2 cellular contexts compared by ENCODE assay signal in the genomic region with DNA sequence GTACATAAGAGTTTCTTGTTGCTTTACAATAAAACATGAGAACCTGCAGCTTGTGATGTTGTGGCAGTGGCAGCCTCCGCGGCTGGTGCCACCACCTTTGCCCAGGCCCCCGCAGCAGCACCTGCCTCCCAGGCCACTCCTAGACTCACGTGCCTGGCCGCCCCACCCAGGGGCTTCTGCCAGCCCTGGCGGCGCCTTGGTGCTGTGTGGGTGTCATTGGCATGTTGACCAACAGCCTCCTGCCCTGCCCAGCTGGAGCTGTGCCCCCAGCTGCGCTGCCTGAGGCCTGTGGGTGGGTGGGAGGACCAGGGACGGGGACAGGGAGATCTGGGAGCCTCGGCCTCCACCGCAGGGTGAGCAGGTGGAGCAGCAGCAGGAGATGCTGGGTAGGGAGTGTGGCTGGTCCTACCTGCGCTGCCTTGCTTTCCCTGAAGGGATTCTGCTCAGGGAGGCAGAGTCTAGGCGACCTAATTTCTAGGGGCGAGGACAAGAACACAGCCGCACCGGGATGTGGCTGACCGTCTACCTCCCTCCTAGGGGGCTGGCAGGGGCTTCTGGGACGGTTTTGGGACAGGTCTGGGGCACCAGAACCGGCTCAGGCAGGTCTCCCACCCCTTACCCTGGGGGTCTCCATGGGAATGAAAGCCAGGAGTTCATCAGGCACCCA.
TF ChIP-seq lines count a peak whose summit lies in the region.

No MANE protein-coding gene starts in this region.

TF ChIP-seq in A549, 52 proteins besides CTCF, POLR2A, EP300 and RAD21:
- TF ChIP-seq HOXB13 (CRISPR knock-in tag; IDR thresholded peaks at IDR 0.05; ENCODE audit: low read depth) (no peak), GATA3 (IDR thresholded peaks at IDR 0.05; ENCODE audit: borderline replicate concordance) (no peak), ZFP36 (IDR thresholded peaks at IDR 0.05; ENCODE audit: borderline replicate concordance, partially characterized antibody) (no peak)
- TF ChIP-seq, protein P1, sequence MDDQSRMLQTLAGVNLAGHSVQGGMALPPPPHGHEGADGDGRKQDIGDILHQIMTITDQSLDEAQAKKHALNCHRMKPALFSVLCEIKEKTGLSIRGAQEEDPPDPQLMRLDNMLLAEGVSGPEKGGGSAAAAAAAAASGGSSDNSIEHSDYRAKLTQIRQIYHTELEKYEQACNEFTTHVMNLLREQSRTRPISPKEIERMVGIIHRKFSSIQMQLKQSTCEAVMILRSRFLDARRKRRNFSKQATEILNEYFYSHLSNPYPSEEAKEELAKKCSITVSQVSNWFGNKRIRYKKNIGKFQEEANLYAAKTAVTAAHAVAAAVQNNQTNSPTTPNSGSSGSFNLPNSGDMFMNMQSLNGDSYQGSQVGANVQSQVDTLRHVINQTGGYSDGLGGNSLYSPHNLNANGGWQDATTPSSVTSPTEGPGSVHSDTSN (IDR thresholded peaks at IDR 0.05), result peak; percentile 26; the same call in 1 of the 2 replicates
- TF ChIP-seq, protein P2, sequence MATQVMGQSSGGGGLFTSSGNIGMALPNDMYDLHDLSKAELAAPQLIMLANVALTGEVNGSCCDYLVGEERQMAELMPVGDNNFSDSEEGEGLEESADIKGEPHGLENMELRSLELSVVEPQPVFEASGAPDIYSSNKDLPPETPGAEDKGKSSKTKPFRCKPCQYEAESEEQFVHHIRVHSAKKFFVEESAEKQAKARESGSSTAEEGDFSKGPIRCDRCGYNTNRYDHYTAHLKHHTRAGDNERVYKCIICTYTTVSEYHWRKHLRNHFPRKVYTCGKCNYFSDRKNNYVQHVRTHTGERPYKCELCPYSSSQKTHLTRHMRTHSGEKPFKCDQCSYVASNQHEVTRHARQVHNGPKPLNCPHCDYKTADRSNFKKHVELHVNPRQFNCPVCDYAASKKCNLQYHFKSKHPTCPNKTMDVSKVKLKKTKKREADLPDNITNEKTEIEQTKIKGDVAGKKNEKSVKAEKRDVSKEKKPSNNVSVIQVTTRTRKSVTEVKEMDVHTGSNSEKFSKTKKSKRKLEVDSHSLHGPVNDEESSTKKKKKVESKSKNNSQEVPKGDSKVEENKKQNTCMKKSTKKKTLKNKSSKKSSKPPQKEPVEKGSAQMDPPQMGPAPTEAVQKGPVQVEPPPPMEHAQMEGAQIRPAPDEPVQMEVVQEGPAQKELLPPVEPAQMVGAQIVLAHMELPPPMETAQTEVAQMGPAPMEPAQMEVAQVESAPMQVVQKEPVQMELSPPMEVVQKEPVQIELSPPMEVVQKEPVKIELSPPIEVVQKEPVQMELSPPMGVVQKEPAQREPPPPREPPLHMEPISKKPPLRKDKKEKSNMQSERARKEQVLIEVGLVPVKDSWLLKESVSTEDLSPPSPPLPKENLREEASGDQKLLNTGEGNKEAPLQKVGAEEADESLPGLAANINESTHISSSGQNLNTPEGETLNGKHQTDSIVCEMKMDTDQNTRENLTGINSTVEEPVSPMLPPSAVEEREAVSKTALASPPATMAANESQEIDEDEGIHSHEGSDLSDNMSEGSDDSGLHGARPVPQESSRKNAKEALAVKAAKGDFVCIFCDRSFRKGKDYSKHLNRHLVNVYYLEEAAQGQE (IDR thresholded peaks at IDR 0.05), result no peak

TF ChIP-seq in HEK293, 187 proteins besides CTCF, POLR2A, EP300 and RAD21 (continued from another document):
- TF ChIP-seq GLIS2 (tag by site-specific recombination; IDR thresholded peaks at IDR 0.05) (peak; percentile 35; the same call in 1 of the 2 replicates), GLIS1 (tag by site-specific recombination; IDR thresholded peaks at IDR 0.05) (0 out of 2 replicates have a peak, but pooled peaks have one; percentile 7), ZNF239 (tag by site-specific recombination; IDR thresholded peaks at IDR 0.05) (no peak), EGR2 (tag by site-specific recombination; IDR thresholded peaks at IDR 0.05; ENCODE audit: low read depth) (peak; percentile 34; the same call in 1 of the 2 replicates), ZNF335 (tag by site-specific recombination; conservative IDR thresholded peaks at IDR 0.05) (peak; percentile 70), ZFHX2 (tag by site-specific recombination; conservative IDR thresholded peaks at IDR 0.05) (peak; percentile 70), ZNF223 (tag by site-specific recombination; IDR thresholded peaks at IDR 0.05) (0 out of 2 replicates have a peak, but pooled peaks have one; percentile 13)
- TF ChIP-seq, protein P3, sequence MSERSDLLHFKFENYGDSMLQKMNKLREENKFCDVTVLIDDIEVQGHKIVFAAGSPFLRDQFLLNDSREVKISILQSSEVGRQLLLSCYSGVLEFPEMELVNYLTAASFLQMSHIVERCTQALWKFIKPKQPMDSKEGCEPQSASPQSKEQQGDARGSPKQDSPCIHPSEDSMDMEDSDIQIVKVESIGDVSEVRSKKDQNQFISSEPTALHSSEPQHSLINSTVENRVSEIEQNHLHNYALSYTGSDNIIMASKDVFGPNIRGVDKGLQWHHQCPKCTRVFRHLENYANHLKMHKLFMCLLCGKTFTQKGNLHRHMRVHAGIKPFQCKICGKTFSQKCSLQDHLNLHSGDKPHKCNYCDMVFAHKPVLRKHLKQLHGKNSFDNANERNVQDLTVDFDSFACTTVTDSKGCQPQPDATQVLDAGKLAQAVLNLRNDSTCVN (tag by site-specific recombination; optimal IDR thresholded peaks at IDR 0.05), result no peak
- TF ChIP-seq, protein P4, sequence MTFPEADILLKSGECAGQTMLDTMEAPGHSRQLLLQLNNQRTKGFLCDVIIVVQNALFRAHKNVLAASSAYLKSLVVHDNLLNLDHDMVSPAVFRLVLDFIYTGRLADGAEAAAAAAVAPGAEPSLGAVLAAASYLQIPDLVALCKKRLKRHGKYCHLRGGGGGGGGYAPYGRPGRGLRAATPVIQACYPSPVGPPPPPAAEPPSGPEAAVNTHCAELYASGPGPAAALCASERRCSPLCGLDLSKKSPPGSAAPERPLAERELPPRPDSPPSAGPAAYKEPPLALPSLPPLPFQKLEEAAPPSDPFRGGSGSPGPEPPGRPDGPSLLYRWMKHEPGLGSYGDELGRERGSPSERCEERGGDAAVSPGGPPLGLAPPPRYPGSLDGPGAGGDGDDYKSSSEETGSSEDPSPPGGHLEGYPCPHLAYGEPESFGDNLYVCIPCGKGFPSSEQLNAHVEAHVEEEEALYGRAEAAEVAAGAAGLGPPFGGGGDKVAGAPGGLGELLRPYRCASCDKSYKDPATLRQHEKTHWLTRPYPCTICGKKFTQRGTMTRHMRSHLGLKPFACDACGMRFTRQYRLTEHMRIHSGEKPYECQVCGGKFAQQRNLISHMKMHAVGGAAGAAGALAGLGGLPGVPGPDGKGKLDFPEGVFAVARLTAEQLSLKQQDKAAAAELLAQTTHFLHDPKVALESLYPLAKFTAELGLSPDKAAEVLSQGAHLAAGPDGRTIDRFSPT (tag by site-specific recombination; IDR thresholded peaks at IDR 0.05), result peak; percentile 76; the same call in 1 of the 2 replicates
- TF ChIP-seq, protein P5, sequence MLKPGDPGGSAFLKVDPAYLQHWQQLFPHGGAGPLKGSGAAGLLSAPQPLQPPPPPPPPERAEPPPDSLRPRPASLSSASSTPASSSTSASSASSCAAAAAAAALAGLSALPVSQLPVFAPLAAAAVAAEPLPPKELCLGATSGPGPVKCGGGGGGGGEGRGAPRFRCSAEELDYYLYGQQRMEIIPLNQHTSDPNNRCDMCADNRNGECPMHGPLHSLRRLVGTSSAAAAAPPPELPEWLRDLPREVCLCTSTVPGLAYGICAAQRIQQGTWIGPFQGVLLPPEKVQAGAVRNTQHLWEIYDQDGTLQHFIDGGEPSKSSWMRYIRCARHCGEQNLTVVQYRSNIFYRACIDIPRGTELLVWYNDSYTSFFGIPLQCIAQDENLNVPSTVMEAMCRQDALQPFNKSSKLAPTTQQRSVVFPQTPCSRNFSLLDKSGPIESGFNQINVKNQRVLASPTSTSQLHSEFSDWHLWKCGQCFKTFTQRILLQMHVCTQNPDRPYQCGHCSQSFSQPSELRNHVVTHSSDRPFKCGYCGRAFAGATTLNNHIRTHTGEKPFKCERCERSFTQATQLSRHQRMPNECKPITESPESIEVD (tag by site-specific recombination; IDR thresholded peaks at IDR 0.05), result no peak
